In genomic region chr4:159137176-159137575, GRCh38 we compare ENCODE assay signal across 13 cellular contexts. TPM values are rescaled to one million over a fixed set of nuclear protein-coding genes. Genes with fewer than 3 reads are reported as not detected.
DNase-seq lines count a peak whose midpoint lies in the region; ATAC-seq and TF ChIP-seq lines count a peak whose summit lies in the region.
"Had no signal": no experiment of that assay in that cellular context is flagged by ENCODE, and none has a peak within 500 bp of the region (broad histone marks: within the 10 kb centered on the region; RNA-seq: fewer than 3 reads in every experiment).

No MANE protein-coding gene starts in this region.

- no peak overlapping the region for H3K18ac ChIP-seq in trophoblast cell (ENCODE audit: low read length)

- H2BK5ac ChIP-seq in trophoblast cell (ENCODE audit: low read depth, low read length, poor library complexity): no peak overlapping the region

- H2AFZ ChIP-seq in trophoblast cell (ENCODE audit: insufficient read depth, low read length, poor library complexity): no peak overlapping the region

- no peak overlapping the region for H3K4me3 ChIP-seq in trophoblast cell (ENCODE audit: low read depth, low read length)
- H3K4me3 ChIP-seq: BLaER1, GM12878 had no signal

- H3K27me3 ChIP-seq in trophoblast cell (ENCODE audit: insufficient read depth, low read length): no peaks in the 10 kb centered on the region
- H3K27me3 ChIP-seq: BLaER1 had no signal

- H4K8ac ChIP-seq in trophoblast cell (ENCODE audit: low read depth, low read length): no peak overlapping the region

- H3K9ac ChIP-seq in trophoblast cell (ENCODE audit: low read length): no peak overlapping the region
- H3K9ac ChIP-seq: BLaER1 had no signal

- H3K23ac ChIP-seq in trophoblast cell (ENCODE audit: low read length): no peak overlapping the region

- no peak overlapping the region for H4K12ac ChIP-seq in trophoblast cell (ENCODE audit: low read depth, low read length)

- H3K4ac ChIP-seq in trophoblast cell (ENCODE audit: low read depth, low read length): peak overlapping the region; percentile 16

- H3K14ac ChIP-seq in trophoblast cell (ENCODE audit: low read length): no peak overlapping the region

- H3K36me3 Mint-ChIP-seq in endothelial cell (ENCODE audit: low read depth, unreplicated experiment): no peaks in the 10 kb centered on the region

- H3K27ac Mint-ChIP-seq in endothelial cell (ENCODE audit: unreplicated experiment): no peak overlapping the region
- H3K27ac Mint-ChIP-seq: activated CD8-positive, alpha-beta T cell treated with anti-CD3 and anti-CD28 coated beads, Interleukin-2, amount 10 ng/mL, durations not matched to agents 7 days and 5 days had no signal

- H3K79me2 ChIP-seq in trophoblast cell (ENCODE audit: control insufficient read depth, insufficient read depth, low read length, poor library complexity): no peaks in the 10 kb centered on the region

- H3K4me1 ChIP-seq in trophoblast cell (ENCODE audit: control insufficient read depth in 1 of 2, insufficient read depth in 2 of 2, low read length in 2 of 2): peaks cover 0 to 3% of the 10 kb centered on the region in 2 experiments
- H3K4me1 ChIP-seq: BLaER1 had no signal

- H2BK120ac ChIP-seq in trophoblast cell (ENCODE audit: insufficient read depth, low read length, poor library complexity): no peak overlapping the region

- intact Hi-C loops in posterior vena cava (cut with DNase I): no loop called here

- H3K27me3 Mint-ChIP-seq in endothelial cell (ENCODE audit: unreplicated experiment): peaks cover 3% of the 10 kb centered on the region

- H3K4me1 Mint-ChIP-seq in endothelial cell (ENCODE audit: unreplicated experiment): peaks cover 40% of the 10 kb centered on the region

- no peaks in the 10 kb centered on the region for H3K79me1 ChIP-seq in trophoblast cell (ENCODE audit: low read length)

- H3K27ac ChIP-seq in epithelial cell of prostate (no peak overlapping the region), trophoblast cell (ENCODE audit: low read depth, low read length) (no peak overlapping the region)
- H3K27ac ChIP-seq: BLaER1 had no signal

- H4K91ac ChIP-seq in trophoblast cell (ENCODE audit: low read depth, low read length): no peak overlapping the region

- no peak overlapping the region for H2BK12ac ChIP-seq in trophoblast cell (ENCODE audit: low read length)

- no peaks in the 10 kb centered on the region for H3K36me3 ChIP-seq in trophoblast cell (ENCODE audit: control insufficient read depth in 1 of 2, insufficient read depth in 2 of 2, low read length in 2 of 2)
- H3K36me3 ChIP-seq: BLaER1 had no signal

- no peak overlapping the region for H3K4me3 Mint-ChIP-seq in endothelial cell (ENCODE audit: unreplicated experiment)
- H3K4me3 Mint-ChIP-seq: activated CD8-positive, alpha-beta T cell treated with anti-CD3 and anti-CD28 coated beads, Interleukin-2, amount 10 ng/mL, durations not matched to agents 7 days and 5 days had no signal

- no peak overlapping the region for H2AK5ac ChIP-seq in trophoblast cell (ENCODE audit: low read length)

- DNase-seq in NCI-H1092 (lab: John Stamatoyannopoulos, UW) (peak; percentile 9), NCI-H2227 treated with DMSO at 0.1 percent for 48 hours (lab: John Stamatoyannopoulos, UW) (peak; percentile 22), epithelial cell of prostate (ENCODE audit: low read depth, low spot score) (peak; percentile 27), trophoblast cell (no peak), posterior vena cava (ENCODE audit: low spot score) (no peak), endothelial cell (ENCODE audit: low spot score) (no peak)
- DNase-seq: activated CD8-positive, alpha-beta T cell treated with anti-CD3 and anti-CD28 coated beads, Interleukin-2, amount 10 ng/mL, durations not matched to agents 7 days and 5 days; EL; MV-4-11; posterior cingulate gyrus had no signal

- no peaks in the 10 kb centered on the region for H3K9me3 ChIP-seq in trophoblast cell (ENCODE audit: insufficient read depth, low read depth, low read length)
- H3K9me3 ChIP-seq: BLaER1 had no signal

- H3K9me3 Mint-ChIP-seq in endothelial cell (ENCODE audit: unreplicated experiment): no peaks in the 10 kb centered on the region

- no peak for ATAC-seq in HG03025 (IDR thresholded peaks at IDR 0.05; ENCODE audit: low FRiP score, unreplicated experiment)
- ATAC-seq: activated CD8-positive, alpha-beta T cell treated with anti-CD3 and anti-CD28 coated beads, Interleukin-2, amount 10 ng/mL, durations not matched to agents 7 days and 5 days; GM12878 had no signal

- no peak overlapping the region for H3K4me2 ChIP-seq in trophoblast cell (ENCODE audit: low read length)
- H3K4me2 ChIP-seq: BLaER1 had no signal

- no peak for TF ChIP-seq CTCF in endothelial cell (IDR thresholded peaks at IDR 0.05; ENCODE audit: unreplicated experiment)

RNA-seq across cellular contexts. Expression of gene RAPGEF2, which starts 34.3 kb away (rescaled TPM):
- 55.6 and 55.9 TPM in 2 replicates for polyA plus RNA-seq in trophoblast cell (2013)
- total RNA-seq in posterior vena cava (10 to 100 TPM; 25.6 to 28.2 TPM), endothelial cell (ENCODE audit: unreplicated experiment) (108 TPM)

Comparison
In these comparisons a context has a peak if more than half of its experiments do, and no peak if none do; other contexts are left out.
1. DNase-seq: peak in NCI-H1092 (single experiment), NCI-H2227 treated with DMSO at 0.1 percent for 48 hours (single experiment) and epithelial cell of prostate (single experiment); none in trophoblast cell (0 of 2), posterior vena cava (single experiment) and endothelial cell (single experiment).